In genomic region chr3:4736284-4736861, GRCh38 we compare ENCODE assay signal across 11 cellular contexts.
DNase-seq lines count a peak whose midpoint lies in the region; ATAC-seq, FAIRE-seq and TF ChIP-seq lines count a peak whose summit lies in the region.
"Had no signal": no experiment of that assay in that cellular context is flagged by ENCODE, and none has a peak within 500 bp of the region (broad histone marks: within the 10 kb centered on the region; RNA-seq: fewer than 3 reads in every experiment).

No MANE protein-coding gene starts in this region.

- H3K27ac ChIP-seq in keratinocyte (ENCODE audit: control insufficient read depth, insufficient read depth, low read length) (peak overlapping the region; percentile 63), osteoblast (ENCODE audit: low read depth, low read length) (no peak overlapping the region)
- H3K27ac ChIP-seq: transverse colon had no signal

- H3K9me3 ChIP-seq in keratinocyte (ENCODE audit: control insufficient read depth, low read depth, low read length) (no peaks in the 10 kb centered on the region), osteoblast (ENCODE audit: low read depth, low read length) (no peaks in the 10 kb centered on the region)
- H3K9me3 ChIP-seq: transverse colon had no signal

- H3K4me3 ChIP-seq in keratinocyte (ENCODE audit: control insufficient read depth in 2 of 3, extremely low read depth in 1 of 3, insufficient read depth in 2 of 3, low read depth in 1 of 3, low read length in 3 of 3) = no peak overlapping the region
- H3K4me3 ChIP-seq in osteoblast (ENCODE audit: insufficient read depth, low read length) = no peak overlapping the region
- H3K4me3 ChIP-seq: transverse colon had no signal

- peak overlapping the region; percentile 30 for H3K9ac ChIP-seq in keratinocyte (ENCODE audit: control insufficient read depth, extremely low read depth, insufficient read depth, low read length)

- no peaks in the 10 kb centered on the region for H3K27me3 Mint-ChIP-seq in activated T-helper 2 cell treated with anti-CD3 and anti-CD28 coated beads, Interferon-gamma antibody, Interleukin-2, Interleukin-4, amounts not matched to agents 10 μg/mL and 5 μg/mL and 100 μg/mL, durations not matched to agents 14 hours and 24 hours and 36 hours (ENCODE audit: low read depth)

- H3K9me1 ChIP-seq in keratinocyte (ENCODE audit: control insufficient read depth, extremely low read depth, insufficient read depth, low read length) = no peaks in the 10 kb centered on the region

- H2AFZ ChIP-seq in keratinocyte (ENCODE audit: control insufficient read depth, low read length) = peak overlapping the region; percentile 38
- no peak overlapping the region for H2AFZ ChIP-seq in osteoblast (ENCODE audit: low read length)

- DNase-seq in activated naive CD4-positive, alpha-beta T cell treated with anti-CD3 and anti-CD28 coated beads, Interleukin-2, amount 50 U/mL, for 72 hours (ENCODE audit: low spot score in 2 of 2) = no peak
- no peak for DNase-seq in activated naive CD4-positive, alpha-beta T cell treated with anti-CD3 and anti-CD28 coated beads, Interleukin-2, amount 50 U/mL, for 16 hours
- DNase-seq in activated T-helper 2 cell treated with anti-CD3 and anti-CD28 coated beads, Interferon-gamma antibody, Interleukin-2, Interleukin-4, amounts not matched to agents 10 μg/mL and 5 μg/mL and 100 μg/mL, durations not matched to agents 14 hours and 24 hours and 36 hours (ENCODE audit: low spot score) = no peak
- DNase-seq in keratinocyte (ENCODE audit: low read depth, low spot score) (no peak), ureter (ENCODE audit: low spot score) (peak; percentile 79), NCI-H146 treated with DMSO at 0.1 percent for 48 hours (lab: John Stamatoyannopoulos, UW; ENCODE audit: unreplicated experiment) (no peak), osteoblast (ENCODE audit: insufficient read length, low spot score, missing footprints) (no peak)
- DNase-seq in effector CD4-positive, alpha-beta T cell = no peak
- DNase-seq: NCI-H146; stimulated activated CD4-positive, alpha-beta T cell treated with anti-CD3 and anti-CD28 coated beads, Interleukin-1b, Interleukin-23, amount 100 ng/mL, for 48 hours; transverse colon had no signal

- no peaks in the 10 kb centered on the region for H3K79me2 ChIP-seq in keratinocyte (ENCODE audit: control insufficient read depth, insufficient read depth, low read length)
- H3K79me2 ChIP-seq in osteoblast (ENCODE audit: insufficient read depth, low read length) = no peaks in the 10 kb centered on the region

- H3K4me2 ChIP-seq in keratinocyte (ENCODE audit: control insufficient read depth, extremely low read depth, insufficient read depth, low read depth, low read length) = peak overlapping the region; percentile 72
- H3K4me2 ChIP-seq in osteoblast (ENCODE audit: insufficient read depth, low read length) = no peak overlapping the region

- TF ChIP-seq CTCF in keratinocyte (optimal IDR thresholded peaks at IDR 0.05 in 1 of 3, IDR thresholded peaks at IDR 0.05 in 1 of 3, conservative IDR thresholded peaks at IDR 0.05 in 1 of 3; ENCODE audit: extremely low read depth in 1 of 3, insufficient read depth in 2 of 3, low read length in 3 of 3) (no peak), osteoblast (IDR thresholded peaks at IDR 0.05; ENCODE audit: extremely low read depth, low read depth, low read length) (no peak)

- peak; percentile 81 for FAIRE-seq in keratinocyte (lab: Jason Lieb, UNC)

- H3K27me3 ChIP-seq in keratinocyte (ENCODE audit: control insufficient read depth, extremely low read depth, insufficient read depth, low read length) (no peaks in the 10 kb centered on the region), osteoblast (ENCODE audit: insufficient read depth, low read length) (peaks cover 4% of the 10 kb centered on the region)
- H3K27me3 ChIP-seq: transverse colon had no signal

- no peak overlapping the region for H3K4me3 Mint-ChIP-seq in activated T-helper 2 cell treated with anti-CD3 and anti-CD28 coated beads, Interferon-gamma antibody, Interleukin-2, Interleukin-4, amounts not matched to agents 10 μg/mL and 5 μg/mL and 100 μg/mL, durations not matched to agents 14 hours and 24 hours and 36 hours (ENCODE audit: low read depth)

- intact Hi-C loops in activated T-helper 2 cell treated with anti-CD3 and anti-CD28 coated beads, Interferon-gamma antibody, Interleukin-2, Interleukin-4, amounts not matched to agents 10 μg/mL and 5 μg/mL and 100 μg/mL, durations not matched to agents 14 hours and 24 hours and 36 hours (cut with micrococcal nuclease) = no loop called here

- peaks cover 4 to 19% of the 10 kb centered on the region in 2 donors for H3K9me3 Mint-ChIP-seq in activated naive CD4-positive, alpha-beta T cell treated with anti-CD3 and anti-CD28 coated beads, Interleukin-2, amount 50 U/mL, for 72 hours
- H3K9me3 Mint-ChIP-seq in activated T-helper 2 cell treated with anti-CD3 and anti-CD28 coated beads, Interferon-gamma antibody, Interleukin-2, Interleukin-4, amounts not matched to agents 10 μg/mL and 5 μg/mL and 100 μg/mL, durations not matched to agents 14 hours and 24 hours and 36 hours = peaks cover 24% of the 10 kb centered on the region

- peaks cover 36% of the 10 kb centered on the region for H3K4me1 ChIP-seq in keratinocyte (ENCODE audit: control insufficient read depth, extremely low read depth, insufficient read depth, low read length)
- peaks cover 30% of the 10 kb centered on the region for H3K4me1 ChIP-seq in osteoblast (ENCODE audit: insufficient read depth, low read length)

- ATAC-seq in activated naive CD4-positive, alpha-beta T cell treated with anti-CD3 and anti-CD28 coated beads, Interleukin-2, amount 50 U/mL, for 72 hours = no peak

- no peaks in the 10 kb centered on the region for H3K36me3 ChIP-seq in keratinocyte (ENCODE audit: control insufficient read depth in 2 of 2, extremely low read depth in 1 of 2, insufficient read depth in 2 of 2, low read length in 2 of 2)
- no peaks in the 10 kb centered on the region for H3K36me3 ChIP-seq in osteoblast (ENCODE audit: insufficient read depth, low read length)
- H3K36me3 ChIP-seq: transverse colon had no signal

- H3K27ac Mint-ChIP-seq in activated naive CD4-positive, alpha-beta T cell treated with anti-CD3 and anti-CD28 coated beads, Interleukin-2, amount 50 U/mL, for 72 hours = peak overlapping the region; percentile 87 to 89
- H3K27ac Mint-ChIP-seq in activated T-helper 2 cell treated with anti-CD3 and anti-CD28 coated beads, Interferon-gamma antibody, Interleukin-2, Interleukin-4, amounts not matched to agents 10 μg/mL and 5 μg/mL and 100 μg/mL, durations not matched to agents 14 hours and 24 hours and 36 hours = peak overlapping the region; percentile 71

- H3K4me1 Mint-ChIP-seq in activated T-helper 2 cell treated with anti-CD3 and anti-CD28 coated beads, Interferon-gamma antibody, Interleukin-2, Interleukin-4, amounts not matched to agents 10 μg/mL and 5 μg/mL and 100 μg/mL, durations not matched to agents 14 hours and 24 hours and 36 hours (ENCODE audit: low read depth) = peaks cover 84% of the 10 kb centered on the region

- peaks cover 46 to 61% of the 10 kb centered on the region in 2 donors for H3K36me3 Mint-ChIP-seq in activated naive CD4-positive, alpha-beta T cell treated with anti-CD3 and anti-CD28 coated beads, Interleukin-2, amount 50 U/mL, for 72 hours
- H3K36me3 Mint-ChIP-seq in activated T-helper 2 cell treated with anti-CD3 and anti-CD28 coated beads, Interferon-gamma antibody, Interleukin-2, Interleukin-4, amounts not matched to agents 10 μg/mL and 5 μg/mL and 100 μg/mL, durations not matched to agents 14 hours and 24 hours and 36 hours (ENCODE audit: low read depth) = peaks cover 97% of the 10 kb centered on the region

- dilution Hi-C loops in keratinocyte (cut with MboI; ENCODE audit: extremely low pct_ligation_motif_present, low sequenced_read_pairs) = no loop called here

- H4K20me1 ChIP-seq in keratinocyte (ENCODE audit: control insufficient read depth, extremely low read depth, insufficient read depth, low read length) (no peaks in the 10 kb centered on the region), osteoblast (ENCODE audit: insufficient read depth, low read length) (no peaks in the 10 kb centered on the region)
